ENCODE assay signal across 8 cellular contexts in genomic region chr3:172039352-172040077, GRCh38. TPM values are rescaled to one million over a fixed set of nuclear protein-coding genes. Genes with fewer than 3 reads are reported as not detected.
DNase-seq lines count a peak whose midpoint lies in the region; ATAC-seq and TF ChIP-seq lines count a peak whose summit lies in the region.

Gene FNDC3B (plus strand): TSS chr3:172039578. CDS start chr3:172112480, 72,902 bp downstream.

- H3K36me3 ChIP-seq in cardiac muscle cell: no peaks in the 10 kb centered on the region

- H3K4me1 Mint-ChIP-seq in activated naive CD8-positive, alpha-beta T cell treated with anti-CD3 and anti-CD28 coated beads, Interleukin-2, amount 50 U/mL, for 24 hours: peaks cover 33% of the 10 kb centered on the region
- peaks cover 35% of the 10 kb centered on the region for H3K4me1 Mint-ChIP-seq in type B pancreatic cell (ENCODE audit: unreplicated experiment)

- H3K4me3 Mint-ChIP-seq in activated naive CD8-positive, alpha-beta T cell treated with anti-CD3 and anti-CD28 coated beads, Interleukin-2, amount 50 U/mL, for 24 hours: peak within 1 kb of the TSS; percentile 87
- H3K4me3 Mint-ChIP-seq in type B pancreatic cell: peak within 1 kb of the TSS; percentile 100

- H3K4me3 ChIP-seq in GM12864 (ENCODE audit: low read depth, low read length) (peak within 1 kb of the TSS; percentile 89), cardiac muscle cell (peak within 1 kb of the TSS; percentile 88)

- no peaks in the 10 kb centered on the region for H3K36me3 Mint-ChIP-seq in activated naive CD8-positive, alpha-beta T cell treated with anti-CD3 and anti-CD28 coated beads, Interleukin-2, amount 50 U/mL, for 24 hours (ENCODE audit: low read depth)
- H3K36me3 Mint-ChIP-seq in type B pancreatic cell: peaks cover 10% of the 10 kb centered on the region

- no peak for TF ChIP-seq CTCF in GM12864 (IDR thresholded peaks at IDR 0.05; ENCODE audit: low read depth, low read length, missing control alignments)
- no peak for TF ChIP-seq CTCF in cardiac muscle cell (IDR thresholded peaks at IDR 0.05; ENCODE audit: low read depth, low read length)
- no peak for TF ChIP-seq CTCF in type B pancreatic cell (conservative IDR thresholded peaks at IDR 0.05)

- peaks cover 37% of the 10 kb centered on the region for H3K4me1 ChIP-seq in cardiac muscle cell (ENCODE audit: low read depth)

- peak; percentile 84 for DNase-seq in GM12864 (ENCODE audit: low read depth)
- DNase-seq in NCI-H1417 treated with DMSO at 0.1 percent for 48 hours (lab: John Stamatoyannopoulos, UW): peak; percentile 83
- peak; percentile 95 for DNase-seq in SW480 (ENCODE audit: low spot score)
- DNase-seq in activated naive CD8-positive, alpha-beta T cell treated with anti-CD3 and anti-CD28 coated beads, Interleukin-2, amount 50 U/mL, for 24 hours: peak; percentile 92
- DNase-seq in cardiac muscle cell (ENCODE audit: low read depth in 1 of 2, low spot score in 1 of 2): peak; percentile 96 to 98
- peak; percentile 94 for DNase-seq in pons (ENCODE audit: low spot score)
- peak; percentile 93 for DNase-seq in type B pancreatic cell (ENCODE audit: extremely low spot score, unreplicated experiment)

- peaks cover 2% of the 10 kb centered on the region for H3K27me3 Mint-ChIP-seq in activated naive CD8-positive, alpha-beta T cell treated with anti-CD3 and anti-CD28 coated beads, Interleukin-2, amount 50 U/mL, for 24 hours
- peaks cover 3% of the 10 kb centered on the region for H3K27me3 Mint-ChIP-seq in type B pancreatic cell

- peak within 1 kb of the TSS; percentile 95 for H3K27ac ChIP-seq in cardiac muscle cell

- no peaks in the 10 kb centered on the region for H3K27me3 ChIP-seq in cardiac muscle cell

- no peaks in the 10 kb centered on the region for H3K9me3 ChIP-seq in cardiac muscle cell (ENCODE audit: low read depth)

- peak; percentile 74 for ATAC-seq in HG02759 (IDR thresholded peaks at IDR 0.05; ENCODE audit: unreplicated experiment)
- peak; percentile 89 for ATAC-seq in activated naive CD8-positive, alpha-beta T cell treated with anti-CD3 and anti-CD28 coated beads, Interleukin-2, amount 50 U/mL, for 24 hours

- no peaks in the 10 kb centered on the region for H3K9me3 Mint-ChIP-seq in activated naive CD8-positive, alpha-beta T cell treated with anti-CD3 and anti-CD28 coated beads, Interleukin-2, amount 50 U/mL, for 24 hours
- peaks cover 5% of the 10 kb centered on the region for H3K9me3 Mint-ChIP-seq in type B pancreatic cell

- peak within 1 kb of the TSS; percentile 94 for H3K27ac Mint-ChIP-seq in activated naive CD8-positive, alpha-beta T cell treated with anti-CD3 and anti-CD28 coated beads, Interleukin-2, amount 50 U/mL, for 24 hours
- H3K27ac Mint-ChIP-seq in type B pancreatic cell: peak within 1 kb of the TSS; percentile 98

RNA-seq across cellular contexts. Expression of gene FNDC3B, which starts in this region (rescaled TPM):
- total RNA-seq in cardiac muscle cell (56.8 and 62.3 TPM in 2 replicates), type B pancreatic cell (ENCODE audit: low replicate concordance) (67.9 and 79.2 TPM in 2 replicates)
- polyA plus RNA-seq in cardiac muscle cell: 52.2 and 55.2 TPM in 2 replicates

Comparison
In these comparisons a context has a peak if more than half of its experiments do, and no peak if none do; other contexts are left out.
1. Peak in every context shown above with its lines: DNase-seq, ATAC-seq, H3K4me3 ChIP-seq and H3K27ac ChIP-seq.